In genomic region chr17:66952681-66953638, GRCh38 we compare ENCODE assay signal across 15 cellular contexts. TPM values are rescaled to one million over a fixed set of nuclear protein-coding genes. Genes with fewer than 3 reads are reported as not detected.
A peak's percentile ranks its signal among the peaks of the same experiment; 100 is the strongest.
DNase-seq lines count a peak whose midpoint lies in the region; ATAC-seq and TF ChIP-seq lines count a peak whose summit lies in the region.
"Had no signal": no experiment of that assay in that cellular context is flagged by ENCODE, and none has a peak within 500 bp of the region (broad histone marks: within the 10 kb centered on the region; RNA-seq: fewer than 3 reads in every experiment).

No MANE protein-coding gene starts in this region.

- no peaks in the 10 kb centered on the region for H3K9me3 ChIP-seq in hepatocyte (ENCODE audit: low read depth)
- no peaks in the 10 kb centered on the region for H3K9me3 ChIP-seq in sigmoid colon
- H3K9me3 ChIP-seq: left lung, pancreas had no signal

- H3K9me2 ChIP-seq in hepatocyte (replicated peaks; ENCODE audit: insufficient read depth), result no peaks in the 10 kb centered on the region

- H3K36me3 ChIP-seq in hepatocyte (replicated peaks; ENCODE audit: insufficient read depth, low read depth), result no peaks in the 10 kb centered on the region
- H3K36me3 ChIP-seq in sigmoid colon, result no peaks in the 10 kb centered on the region
- H3K36me3 ChIP-seq: left lung, pancreas had no signal

- no peaks in the 10 kb centered on the region for H4K20me1 ChIP-seq in hepatocyte (ENCODE audit: insufficient read depth, poor library complexity, severe bottlenecking)

- H3K27ac ChIP-seq in hepatocyte (peak overlapping the region; percentile 96), sigmoid colon (peak overlapping the region; percentile 69 to 88 (median 80)), substantia nigra (ENCODE audit: low read depth, low read length, poor library complexity, severe bottlenecking) (no peak overlapping the region)

- H3K79me2 ChIP-seq in hepatocyte, result no peaks in the 10 kb centered on the region

- no peak for TF ChIP-seq CTCF in hepatocyte (IDR thresholded peaks at IDR 0.05; ENCODE audit: poor library complexity)
- TF ChIP-seq CTCF in sigmoid colon (IDR thresholded peaks at IDR 0.05), result no peak

- no peak for TF ChIP-seq EP300 in sigmoid colon (IDR thresholded peaks at IDR 0.05)

- H3K4me3 ChIP-seq in hepatocyte (no peak overlapping the region), sigmoid colon (no peak overlapping the region)
- H3K4me3 ChIP-seq: left lung, pancreas had no signal

- no peak for TF ChIP-seq POLR2A in sigmoid colon (IDR thresholded peaks at IDR 0.05)

- peaks cover 31% of the 10 kb centered on the region for H3K4me1 ChIP-seq in hepatocyte (ENCODE audit: insufficient read depth)
- peaks cover 0 to 47% (median 41%) of the 10 kb centered on the region in 4 donors for H3K4me1 ChIP-seq in sigmoid colon
- H3K4me1 ChIP-seq: left lung, pancreas had no signal

- intact Hi-C loops in sigmoid colon (cut with DNase I), result no loop called here

- ATAC-seq in HG02798 (IDR thresholded peaks at IDR 0.05; ENCODE audit: poor library complexity, unreplicated experiment) (no peak), HG02571 (IDR thresholded peaks at IDR 0.05; ENCODE audit: unreplicated experiment) (no peak)
- ATAC-seq: activated CD4-positive, alpha-beta T cell treated with anti-CD3 and anti-CD28 coated beads for 36 hours had no signal

- DNase-seq in Caki2 (ENCODE audit: low read depth), result peak; percentile 16
- peak; percentile 83 for DNase-seq in NCI-H69 (lab: John Stamatoyannopoulos, UW)
- no peak for DNase-seq in hepatocyte (ENCODE audit: low spot score)
- DNase-seq in sigmoid colon, result no peak
- DNase-seq in C1 segment of cervical spinal cord (lab: John Stamatoyannopoulos, UW), result no peak
- no peak for DNase-seq in substantia nigra (lab: John Stamatoyannopoulos, UW)
- DNase-seq: activated CD4-positive, alpha-beta T cell treated with anti-CD3 and anti-CD28 coated beads for 36 hours; aorta; CD4-positive, CD25-positive, alpha-beta regulatory T cell; foreskin melanocyte; pancreas; stimulated activated CD4-positive, alpha-beta T cell treated with anti-CD3 and anti-CD28 coated beads, Interleukin-2, amount 100 ng/mL, for 24 hours had no signal

- 88% methylated on average over 14 of the region's 14 CpGs for WGBS in hepatocyte (ENCODE audit: low lambda C conversion rate, missing lambda C conversion rate)
- 88 to 90% methylated on average over 14 of the region's 14 CpGs for WGBS in sigmoid colon, 2 donors

- H3K27me3 ChIP-seq in hepatocyte (no peaks in the 10 kb centered on the region), sigmoid colon (no peaks in the 10 kb centered on the region)
- H3K27me3 ChIP-seq: pancreas had no signal

- in situ Hi-C loops in Caki2 (cut with HindIII; ENCODE audit: low pct_unique_long_range_greater_than_20kb, low sequenced_read_pairs), result no loop called here

- no peak overlapping the region for H2AFZ ChIP-seq in hepatocyte

- peak overlapping the region; percentile 38 for H3K4me2 ChIP-seq in hepatocyte

RNA-seq across cellular contexts. Expression of gene CACNG4, which starts 11.5 kb away (rescaled TPM):
- total RNA-seq in Caki2 (2014; rRNA removed; shearing (Covaris generic); ENCODE audit: low replicate concordance), result not detected in 2 replicates
- total RNA-seq in hepatocyte (2.5 and 3.5 TPM in 2 replicates), sigmoid colon (under 1 TPM; 0.16 to 0.83 (median 0.38) TPM)
- polyA plus RNA-seq in hepatocyte (3.9 and 7.3 TPM in 2 replicates), sigmoid colon (under 1 TPM in 2 of 3 donors, not detected in 1; under 0.01 to 0.23 TPM)
- total RNA-seq: activated CD4-positive, alpha-beta T cell treated with anti-CD3 and anti-CD28 coated beads for 36 hours; aorta; CD4-positive, CD25-positive, alpha-beta regulatory T cell had no signal
- polyA plus RNA-seq: aorta; CD4-positive, CD25-positive, alpha-beta regulatory T cell had no signal

Comparison
In these comparisons a context has a peak if more than half of its experiments do, and no peak if none do; other contexts are left out.
1. DNase-seq: peak in Caki2 (single experiment) and NCI-H69 (single experiment); none in hepatocyte (single experiment), sigmoid colon (single experiment), C1 segment of cervical spinal cord (0 of 14) and substantia nigra (0 of 49).